Comparison of ENCODE assay signal across 23 cellular contexts in genomic region chr18:74874351-74874750, GRCh38.
DNase-seq lines count a peak whose midpoint lies in the region; ATAC-seq and TF ChIP-seq lines count a peak whose summit lies in the region.
"Had no signal": no experiment of that assay in that cellular context is flagged by ENCODE, and none has a peak within 500 bp of the region (broad histone marks: within the 10 kb centered on the region; RNA-seq: fewer than 3 reads in every experiment).

No MANE protein-coding gene starts in this region.

- no peak overlapping the region for H2AFZ ChIP-seq in IMR-90 (replicated peaks; ENCODE audit: low read length, poor library complexity)

- DNase-seq in left cardiac atrium (no peak), Right ventricle myocardium inferior (ENCODE audit: missing footprints) (no peak), IMR-90 (no peak), WTC11 (ENCODE audit: low spot score) (no peak), NCI-H2107 (lab: John Stamatoyannopoulos, UW) (no peak), osteocyte (ENCODE audit: extremely low spot score, unreplicated experiment) (no peak)
- no peak for DNase-seq in activated CD4-positive, alpha-beta T cell treated with anti-CD3 and anti-CD28 coated beads, Interleukin-2, amount 50 U/mL, for 48 hours
- DNase-seq: 8988T; ACHN; AML-193; BE2C; C1 segment of cervical spinal cord; Calu3; CD4-positive, alpha-beta memory T cell; COR-L47; DMS53; DMS79 treated with DMSO at 0.1 percent for 48 hours; GF-D8; GOT3; HFFc6 had no signal

- no peak overlapping the region for H4K91ac ChIP-seq in IMR-90 (ENCODE audit: insufficient read depth, low read depth, low read length)

- peaks cover 3% of the 10 kb centered on the region; the same call in 1 of the 2 replicates for H3K9me1 ChIP-seq in IMR-90 (ENCODE audit: insufficient read depth, low read length)

- POLR2A ChIA-PET in IMR-90 (lab: Charles Lee; ENCODE audit: unreplicated experiment), result no interaction called here
- POLR2A ChIA-PET in WTC11 (lab: Charles Lee), result interaction anchor here (1.2 kb wide), 1 partner anchor 54 kb away, joined by 3 read pairs; no protein-coding TSS in a partner anchor

- no peak overlapping the region for H3K23ac ChIP-seq in IMR-90 (ENCODE audit: low read depth, low read length)

- H4K8ac ChIP-seq in IMR-90 (ENCODE audit: low read depth in 2 of 2, low read length in 2 of 2), result no peak overlapping the region

- H2BK5ac ChIP-seq in IMR-90 (ENCODE audit: low read depth, low read length, poor library complexity, severe bottlenecking), result no peak overlapping the region

- H3K9ac ChIP-seq in BLaER1 (no peak overlapping the region), IMR-90 (ENCODE audit: low read depth, low read length) (no peak overlapping the region)

- H3K9me3 ChIP-seq in BLaER1 (no peaks in the 10 kb centered on the region), IMR-90 (ENCODE audit: control insufficient read depth, insufficient read depth, low read length) (no peaks in the 10 kb centered on the region)
- H3K9me3 ChIP-seq: A549, BE2C, HAP-1 had no signal

- H3K27me3 Mint-ChIP-seq in WTC11 (ENCODE audit: low read depth), result no peaks in the 10 kb centered on the region
- no peaks in the 10 kb centered on the region for H3K27me3 Mint-ChIP-seq in osteocyte (ENCODE audit: unreplicated experiment)
- H3K27me3 Mint-ChIP-seq: CD4-positive, alpha-beta memory T cell had no signal

- ATAC-seq in left cardiac atrium (peak; percentile 30 to 45), Right ventricle myocardium inferior (no peak), IMR-90 (ENCODE audit: low read depth) (no peak), WTC11 (0 out of 2 replicates have a peak, but pooled peaks have one; percentile 30)
- ATAC-seq: A549 had no signal

- H3K4me3 ChIP-seq in BLaER1 (no peak overlapping the region), IMR-90 (ENCODE audit: insufficient read depth, low read depth, low read length) (no peak overlapping the region)
- H3K4me3 ChIP-seq: A549, HAP-1 had no signal

- no peaks in the 10 kb centered on the region for H3K27me3 ChIP-seq in BLaER1
- H3K27me3 ChIP-seq in IMR-90 (ENCODE audit: control insufficient read depth, insufficient read depth, low read length), result no peaks in the 10 kb centered on the region
- H3K27me3 ChIP-seq: BE2C had no signal

- no peak overlapping the region for H2BK20ac ChIP-seq in IMR-90 (ENCODE audit: low read depth, low read length)

- in situ Hi-C loops in IMR-90 (cut with MboI; ENCODE audit: low sequenced_read_pairs), result no loop called here

- no peaks in the 10 kb centered on the region for H4K20me1 ChIP-seq in BLaER1
- H4K20me1 ChIP-seq in IMR-90 (ENCODE audit: insufficient read depth, low read length), result no peaks in the 10 kb centered on the region

- no peak for TF ChIP-seq POLR2A in IMR-90 (IDR thresholded peaks at IDR 0.05; ENCODE audit: low read depth, low read length)

- intact Hi-C loops in left cardiac atrium (cut with DNase I) (no loop called here), Right ventricle myocardium inferior (cut with DNase I) (no loop called here), IMR-90 (cut with micrococcal nuclease) (no loop called here)

- H3K4ac ChIP-seq in IMR-90 (ENCODE audit: low read depth, low read length), result no peak overlapping the region

- 0 out of 2 replicates have a peak, but pooled peaks cover 7% of the 10 kb centered on the region for H3K36me3 ChIP-seq in BLaER1
- no peaks in the 10 kb centered on the region for H3K36me3 ChIP-seq in IMR-90 (ENCODE audit: control insufficient read depth, insufficient read depth, low read length)
- H3K36me3 ChIP-seq: BE2C, HAP-1 had no signal

- dilution Hi-C loops in IMR-90 (cut with HindIII; ENCODE audit: low sequenced_read_pairs, unreplicated experiment), result no loop called here

- H2BK15ac ChIP-seq in IMR-90 (ENCODE audit: low read depth, low read length), result no peak overlapping the region

- H3K4me1 Mint-ChIP-seq in WTC11 (peaks cover 32% of the 10 kb centered on the region), osteocyte (ENCODE audit: unreplicated experiment) (peaks cover 13% of the 10 kb centered on the region)
- H3K4me1 Mint-ChIP-seq: CD4-positive, alpha-beta memory T cell had no signal

- no TSS peak for BruUV-seq in IMR-90 (replicated peaks; lab: Mats Ljungman, UMichigan)

- H3K9me3 Mint-ChIP-seq in WTC11, result no peaks in the 10 kb centered on the region
- H3K9me3 Mint-ChIP-seq in osteocyte (ENCODE audit: unreplicated experiment), result no peaks in the 10 kb centered on the region
- H3K9me3 Mint-ChIP-seq: CD4-positive, alpha-beta memory T cell; HFFc6 had no signal

- no CpG with 5 or more reads among the region's 5 CpGs for WGBS in IMR-90 (ENCODE audit: extremely low coverage in 2 of 2, insufficient read length in 1 of 2), 2 experiments

- no peak overlapping the region for H3K18ac ChIP-seq in IMR-90 (ENCODE audit: low read depth, low read length)

- TF ChIP-seq CTCF in IMR-90 (conservative IDR thresholded peaks at IDR 0.05; ENCODE audit: low read depth, low read length), result no peak
- TF ChIP-seq CTCF in WTC11 (IDR thresholded peaks at IDR 0.05), result no peak
- no peak for TF ChIP-seq CTCF in osteocyte (IDR thresholded peaks at IDR 0.05)

- H3K4me3 Mint-ChIP-seq in WTC11 (no peak overlapping the region), osteocyte (ENCODE audit: unreplicated experiment) (no peak overlapping the region)
- H3K4me3 Mint-ChIP-seq: CD4-positive, alpha-beta memory T cell; HFFc6 had no signal

- CTCF ChIA-PET in IMR-90 (lab: Yijun Ruan, JAX) (no interaction called here), WTC11 (lab: Charles Lee) (interaction anchor here (0.8 to 1.3 kb wide), 3 partner anchors 55 to 834 kb away, joined by 3 to 5 read pairs (median 4); no protein-coding TSS in a partner anchor)

- H3K27ac Mint-ChIP-seq in WTC11 (no peak overlapping the region), osteocyte (ENCODE audit: unreplicated experiment) (no peak overlapping the region)
- H3K27ac Mint-ChIP-seq: HFFc6 had no signal

- no peaks in the 10 kb centered on the region for H3K36me3 Mint-ChIP-seq in WTC11
- H3K36me3 Mint-ChIP-seq in osteocyte (ENCODE audit: unreplicated experiment), result peaks cover 2% of the 10 kb centered on the region

- H3K79me1 ChIP-seq in IMR-90 (ENCODE audit: low read depth in 1 of 2, low read length in 2 of 2), result no peaks in the 10 kb centered on the region

- no peak overlapping the region for H2BK120ac ChIP-seq in IMR-90 (ENCODE audit: low read depth, low read length)

- H2AK9ac ChIP-seq in IMR-90 (replicated peaks; ENCODE audit: low read depth, low read length, poor library complexity), result peak overlapping the region; percentile 48

- no peak overlapping the region for H3K14ac ChIP-seq in IMR-90 (replicated peaks; ENCODE audit: low read depth, low read length)

- H3K4me1 ChIP-seq in BLaER1 (peaks cover 41% of the 10 kb centered on the region), IMR-90 (ENCODE audit: control insufficient read depth, insufficient read depth, low read length) (peaks cover 4% of the 10 kb centered on the region)
- H3K4me1 ChIP-seq: BE2C had no signal

- no peak overlapping the region for H3K27ac ChIP-seq in BLaER1
- no peak overlapping the region for H3K27ac ChIP-seq in IMR-90 (ENCODE audit: insufficient read depth, low read length)
- H3K27ac ChIP-seq: A549 had no signal

- peak overlapping the region; percentile 29 for H3K4me2 ChIP-seq in BLaER1
- H3K4me2 ChIP-seq in IMR-90 (ENCODE audit: low read depth, low read length), result no peak overlapping the region
- H3K4me2 ChIP-seq: A549 had no signal

- H4K5ac ChIP-seq in IMR-90 (ENCODE audit: low read depth, low read length), result no peak overlapping the region

- H2AK5ac ChIP-seq in IMR-90 (ENCODE audit: low read depth, low read length), result no peak overlapping the region

- no peak for TF ChIP-seq RAD21 in IMR-90 (IDR thresholded peaks at IDR 0.05; ENCODE audit: low read length)

- H3K56ac ChIP-seq in IMR-90 (ENCODE audit: extremely low read depth, insufficient read depth, low read length), result no peak overlapping the region

TF ChIP-seq in IMR-90, 13 proteins besides CTCF, POLR2A, EP300 and RAD21:
- no peak for TF ChIP-seq RFX5 (IDR thresholded peaks at IDR 0.05; ENCODE audit: low read depth, low read length)
- no peak for TF ChIP-seq MAFK (IDR thresholded peaks at IDR 0.05; ENCODE audit: low read depth, low read length)

TF ChIP-seq in WTC11, 78 proteins besides CTCF, POLR2A, EP300 and RAD21 (continues in another document):
- TF ChIP-seq E2F1 (CRISPR knock-in tag; IDR thresholded peaks at IDR 0.05), result no peak
- no peak for TF ChIP-seq NFE2L1 (CRISPR knock-in tag; IDR thresholded peaks at IDR 0.05)
- no peak for TF ChIP-seq NFYB (CRISPR knock-in tag; conservative IDR thresholded peaks at IDR 0.05; ENCODE audit: low read depth)
- no peak for TF ChIP-seq PRRX2 (CRISPR knock-in tag; IDR thresholded peaks at IDR 0.05)
- TF ChIP-seq ZNF138 (CRISPR knock-in tag; conservative IDR thresholded peaks at IDR 0.05), result no peak
- no peak for TF ChIP-seq MYBL2 (CRISPR knock-in tag; IDR thresholded peaks at IDR 0.05)
- TF ChIP-seq NR2C2 (CRISPR knock-in tag; IDR thresholded peaks at IDR 0.05), result no peak
- TF ChIP-seq ETV6 (CRISPR knock-in tag; IDR thresholded peaks at IDR 0.05), result no peak
- no peak for TF ChIP-seq ATF6 (CRISPR knock-in tag; IDR thresholded peaks at IDR 0.05)
- no peak for TF ChIP-seq SMAD4 (CRISPR knock-in tag; IDR thresholded peaks at IDR 0.05)

Comparison
In these comparisons a context has a peak if more than half of its experiments do, and no peak if none do; other contexts are left out.
1. ATAC-seq: peak in left cardiac atrium (2 of 2) and WTC11 (single experiment); none in Right ventricle myocardium inferior (single experiment) and IMR-90 (single experiment).